Comparison of ENCODE assay signal across 8 cellular contexts in genomic region chr15:77419836-77420609, GRCh38. TPM values are rescaled to one million over a fixed set of nuclear protein-coding genes. Genes with fewer than 3 reads are reported as not detected.
DNase-seq lines count a peak whose midpoint lies in the region; ATAC-seq and TF ChIP-seq lines count a peak whose summit lies in the region.

TSS of gene PEAK1 (minus strand) at chr15:77420104. CDS start at chr15:77181926, 238,178 bp downstream.

- no peak for TF ChIP-seq CTCF in coronary artery (IDR thresholded peaks at IDR 0.05)

- H3K27ac Mint-ChIP-seq in activated CD4-positive, alpha-beta T cell treated with anti-CD3 and anti-CD28 coated beads, Interleukin-2, amount 10 ng/mL, durations not matched to agents 7 days and 5 days: peak within 1 kb of the TSS; percentile 97

- POLR2A ChIA-PET in activated CD4-positive, alpha-beta T cell treated with anti-CD3 and anti-CD28 coated beads, Interleukin-2, amount 10 ng/mL, durations not matched to agents 7 days and 5 days (lab: Charles Lee): interaction anchor here (0.6 to 1.1 kb wide), 3 partner anchors 74 to 86 kb away, joined by 3 to 4 read pairs (median 3); no protein-coding TSS in a partner anchor

- H3K4me3 Mint-ChIP-seq in activated CD4-positive, alpha-beta T cell treated with anti-CD3 and anti-CD28 coated beads, Interleukin-2, amount 10 ng/mL, durations not matched to agents 7 days and 5 days: peak within 1 kb of the TSS; percentile 98

- H3K36me3 Mint-ChIP-seq in activated CD4-positive, alpha-beta T cell treated with anti-CD3 and anti-CD28 coated beads, Interleukin-2, amount 10 ng/mL, durations not matched to agents 7 days and 5 days (ENCODE audit: low read depth): peaks cover 4% of the 10 kb centered on the region

- H3K27ac ChIP-seq in coronary artery: peak within 1 kb of the TSS; percentile 88 to 98

- ATAC-seq in GM19351 (IDR thresholded peaks at IDR 0.05; ENCODE audit: unreplicated experiment): peak; percentile 91
- ATAC-seq in HG03520 (IDR thresholded peaks at IDR 0.05; ENCODE audit: unreplicated experiment): peak; percentile 89

- CTCF ChIA-PET in activated CD4-positive, alpha-beta T cell treated with anti-CD3 and anti-CD28 coated beads, Interleukin-2, amount 10 ng/mL, durations not matched to agents 7 days and 5 days (lab: Charles Lee): interaction anchor here (0.6 to 1.7 kb wide), 2 partner anchors 10 to 470 kb away, joined by 3 to 4 read pairs; no protein-coding TSS in a partner anchor

- peak within 1 kb of the TSS; percentile 94 for H3K4me3 ChIP-seq in coronary artery

- peaks cover 46% of the 10 kb centered on the region for H3K4me1 Mint-ChIP-seq in activated CD4-positive, alpha-beta T cell treated with anti-CD3 and anti-CD28 coated beads, Interleukin-2, amount 10 ng/mL, durations not matched to agents 7 days and 5 days

- no peaks in the 10 kb centered on the region for H3K9me3 Mint-ChIP-seq in activated CD4-positive, alpha-beta T cell treated with anti-CD3 and anti-CD28 coated beads, Interleukin-2, amount 10 ng/mL, durations not matched to agents 7 days and 5 days

- DNase-seq in C1 segment of cervical spinal cord (lab: John Stamatoyannopoulos, UW) (peak; percentile 68 to 99 (median 96)), NCI-H69 (lab: John Stamatoyannopoulos, UW) (peak; percentile 97), coronary artery (ENCODE audit: low spot score) (peak; percentile 99), left kidney (ENCODE audit: low read depth, low spot score) (peak; percentile 100)
- peak; percentile 100 for DNase-seq in activated CD4-positive, alpha-beta T cell treated with anti-CD3 and anti-CD28 coated beads, Interleukin-2, amount 10 ng/mL, durations not matched to agents 7 days and 5 days
- DNase-seq in stimulated activated CD4-positive, alpha-beta T cell treated with anti-CD3 and anti-CD28 coated beads, Interleukin-1b, Interleukin-23, amount 100 ng/mL, for 48 hours: peak; percentile 99

- H3K27me3 Mint-ChIP-seq in activated CD4-positive, alpha-beta T cell treated with anti-CD3 and anti-CD28 coated beads, Interleukin-2, amount 10 ng/mL, durations not matched to agents 7 days and 5 days: no peaks in the 10 kb centered on the region

RNA-seq across cellular contexts. Expression of gene PEAK1, which starts in this region (rescaled TPM):
- 10 to 100 TPM; 27.9 to 29.4 TPM for total RNA-seq in activated CD4-positive, alpha-beta T cell treated with anti-CD3 and anti-CD28 coated beads, Interleukin-2, amount 10 ng/mL, durations not matched to agents 7 days and 5 days

Comparison
In these comparisons a context has a peak if more than half of its experiments do, and no peak if none do; other contexts are left out.
1. Peak in every context shown above with its lines: DNase-seq, ATAC-seq, H3K4me3 ChIP-seq and H3K27ac ChIP-seq.